1 cellular context compared by ENCODE assay signal in the genomic region with DNA sequence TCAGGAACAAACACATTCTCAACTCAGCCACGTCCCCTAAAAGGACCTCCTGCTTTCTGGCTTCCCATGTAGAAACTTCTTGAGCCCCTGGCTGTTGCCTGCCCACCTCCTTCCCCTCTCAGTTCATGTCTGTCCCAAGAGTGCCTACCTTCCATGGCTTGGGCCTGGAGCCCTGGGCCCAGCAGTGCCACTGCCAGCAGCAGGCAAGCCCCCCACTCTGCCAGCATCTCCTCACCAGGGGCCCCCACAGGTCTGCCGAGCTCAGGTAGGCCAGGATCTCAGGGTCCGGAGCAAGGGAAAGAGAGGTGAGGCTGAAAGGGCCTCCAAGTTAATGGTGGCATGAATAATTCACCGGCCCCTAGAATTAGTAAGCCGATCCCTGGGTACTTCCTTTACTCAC.
TF ChIP-seq lines count a peak whose summit lies in the region.

A gene (minus strand): TSS at position 305 of the 400 bp plus-strand sequence. CDS start 78 bp downstream, at position 227.

TF ChIP-seq in HepG2, 621 proteins besides CTCF, POLR2A, EP300 and RAD21:
- TF ChIP-seq MBNL3 (CRISPR knock-in tag; conservative IDR thresholded peaks at IDR 0.05) (no peak), GABPB1 (CRISPR knock-in tag; IDR thresholded peaks at IDR 0.05) (no peak), ZNF547 (CRISPR knock-in tag; IDR thresholded peaks at IDR 0.05) (no peak), HHEX (CRISPR knock-in tag; IDR thresholded peaks at IDR 0.05) (no peak), ZNF567 (CRISPR knock-in tag; IDR thresholded peaks at IDR 0.05; ENCODE audit: borderline replicate concordance) (no peak), PHF8 (CRISPR knock-in tag; IDR thresholded peaks at IDR 0.05) (no peak), KDM5A (IDR thresholded peaks at IDR 0.05; ENCODE audit: borderline replicate concordance, low read length) (no peak), STAT5B (CRISPR knock-in tag; IDR thresholded peaks at IDR 0.05) (no peak), U2AF1 (optimal IDR thresholded peaks at IDR 0.05; ENCODE audit: low read depth, low read length) (no peak), ZNF343 (CRISPR knock-in tag; IDR thresholded peaks at IDR 0.05) (no peak), NFE2L1 (CRISPR knock-in tag; IDR thresholded peaks at IDR 0.05; ENCODE audit: borderline replicate concordance) (no peak), ZNF629 (CRISPR knock-in tag; conservative IDR thresholded peaks at IDR 0.05) (no peak), ZKSCAN8 (CRISPR knock-in tag; IDR thresholded peaks at IDR 0.05; ENCODE audit: borderline replicate concordance) (no peak), GATAD2A (CRISPR knock-in tag; IDR thresholded peaks at IDR 0.05) (no peak), PLRG1 (conservative IDR thresholded peaks at IDR 0.05) (no peak), HNF4G (IDR thresholded peaks at IDR 0.05; ENCODE audit: borderline replicate concordance, low read depth, low read length) (no peak), HNF4G (CRISPR knock-in tag; IDR thresholded peaks at IDR 0.05; ENCODE audit: borderline replicate concordance, low read depth) (no peak), STAG1 (CRISPR knock-in tag; IDR thresholded peaks at IDR 0.05) (no peak)
- TF ChIP-seq, protein P1, sequence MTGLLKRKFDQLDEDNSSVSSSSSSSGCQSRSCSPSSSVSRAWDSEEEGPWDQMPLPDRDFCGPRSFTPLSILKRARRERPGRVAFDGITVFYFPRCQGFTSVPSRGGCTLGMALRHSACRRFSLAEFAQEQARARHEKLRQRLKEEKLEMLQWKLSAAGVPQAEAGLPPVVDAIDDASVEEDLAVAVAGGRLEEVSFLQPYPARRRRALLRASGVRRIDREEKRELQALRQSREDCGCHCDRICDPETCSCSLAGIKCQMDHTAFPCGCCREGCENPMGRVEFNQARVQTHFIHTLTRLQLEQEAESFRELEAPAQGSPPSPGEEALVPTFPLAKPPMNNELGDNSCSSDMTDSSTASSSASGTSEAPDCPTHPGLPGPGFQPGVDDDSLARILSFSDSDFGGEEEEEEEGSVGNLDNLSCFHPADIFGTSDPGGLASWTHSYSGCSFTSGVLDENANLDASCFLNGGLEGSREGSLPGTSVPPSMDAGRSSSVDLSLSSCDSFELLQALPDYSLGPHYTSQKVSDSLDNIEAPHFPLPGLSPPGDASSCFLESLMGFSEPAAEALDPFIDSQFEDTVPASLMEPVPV (CRISPR knock-in tag; IDR thresholded peaks at IDR 0.05): no peak
- TF ChIP-seq, protein P2, sequence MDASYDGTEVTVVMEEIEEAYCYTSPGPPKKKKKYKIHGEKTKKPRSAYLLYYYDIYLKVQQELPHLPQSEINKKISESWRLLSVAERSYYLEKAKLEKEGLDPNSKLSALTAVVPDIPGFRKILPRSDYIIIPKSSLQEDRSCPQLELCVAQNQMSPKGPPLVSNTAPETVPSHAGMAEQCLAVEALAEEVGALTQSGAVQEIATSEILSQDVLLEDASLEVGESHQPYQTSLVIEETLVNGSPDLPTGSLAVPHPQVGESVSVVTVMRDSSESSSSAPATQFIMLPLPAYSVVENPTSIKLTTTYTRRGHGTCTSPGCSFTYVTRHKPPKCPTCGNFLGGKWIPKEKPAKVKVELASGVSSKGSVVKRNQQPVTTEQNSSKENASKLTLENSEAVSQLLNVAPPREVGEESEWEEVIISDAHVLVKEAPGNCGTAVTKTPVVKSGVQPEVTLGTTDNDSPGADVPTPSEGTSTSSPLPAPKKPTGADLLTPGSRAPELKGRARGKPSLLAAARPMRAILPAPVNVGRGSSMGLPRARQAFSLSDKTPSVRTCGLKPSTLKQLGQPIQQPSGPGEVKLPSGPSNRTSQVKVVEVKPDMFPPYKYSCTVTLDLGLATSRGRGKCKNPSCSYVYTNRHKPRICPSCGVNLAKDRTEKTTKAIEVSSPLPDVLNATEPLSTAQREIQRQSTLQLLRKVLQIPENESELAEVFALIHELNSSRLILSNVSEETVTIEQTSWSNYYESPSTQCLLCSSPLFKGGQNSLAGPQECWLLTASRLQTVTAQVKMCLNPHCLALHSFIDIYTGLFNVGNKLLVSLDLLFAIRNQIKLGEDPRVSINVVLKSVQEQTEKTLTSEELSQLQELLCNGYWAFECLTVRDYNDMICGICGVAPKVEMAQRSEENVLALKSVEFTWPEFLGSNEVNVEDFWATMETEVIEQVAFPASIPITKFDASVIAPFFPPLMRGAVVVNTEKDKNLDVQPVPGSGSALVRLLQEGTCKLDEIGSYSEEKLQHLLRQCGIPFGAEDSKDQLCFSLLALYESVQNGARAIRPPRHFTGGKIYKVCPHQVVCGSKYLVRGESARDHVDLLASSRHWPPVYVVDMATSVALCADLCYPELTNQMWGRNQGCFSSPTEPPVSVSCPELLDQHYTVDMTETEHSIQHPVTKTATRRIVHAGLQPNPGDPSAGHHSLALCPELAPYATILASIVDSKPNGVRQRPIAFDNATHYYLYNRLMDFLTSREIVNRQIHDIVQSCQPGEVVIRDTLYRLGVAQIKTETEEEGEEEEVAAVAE (CRISPR knock-in tag; IDR thresholded peaks at IDR 0.05; ENCODE audit: borderline replicate concordance): no peak
- TF ChIP-seq, protein P3, sequence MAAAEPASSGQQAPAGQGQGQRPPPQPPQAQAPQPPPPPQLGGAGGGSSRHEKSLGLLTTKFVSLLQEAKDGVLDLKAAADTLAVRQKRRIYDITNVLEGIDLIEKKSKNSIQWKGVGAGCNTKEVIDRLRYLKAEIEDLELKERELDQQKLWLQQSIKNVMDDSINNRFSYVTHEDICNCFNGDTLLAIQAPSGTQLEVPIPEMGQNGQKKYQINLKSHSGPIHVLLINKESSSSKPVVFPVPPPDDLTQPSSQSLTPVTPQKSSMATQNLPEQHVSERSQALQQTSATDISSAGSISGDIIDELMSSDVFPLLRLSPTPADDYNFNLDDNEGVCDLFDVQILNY (CRISPR knock-in tag; conservative IDR thresholded peaks at IDR 0.05): no peak
